ENCODE assay signal across 12 cellular contexts in genomic region chr19:49408816-49409440, GRCh38. TPM values are rescaled to one million over a fixed set of nuclear protein-coding genes. Genes with fewer than 3 reads are reported as not detected.
DNase-seq lines count a peak whose midpoint lies in the region; ATAC-seq and TF ChIP-seq lines count a peak whose summit lies in the region.
"Had no signal": no experiment of that assay in that cellular context is flagged by ENCODE, and none has a peak within 500 bp of the region (broad histone marks: within the 10 kb centered on the region; RNA-seq: fewer than 3 reads in every experiment).

No MANE protein-coding gene starts in this region.

- DNase-seq in EH (ENCODE audit: low read depth) (peak; percentile 18), activated B cell treated with CpG ODN at 0.5 μM for 24 hours (no peak), naive B cell (no peak), NCI-H1092 treated with DMSO at 0.1 percent for 48 hours (lab: John Stamatoyannopoulos, UW) (no peak), DMS79 treated with DMSO at 0.1 percent for 48 hours (lab: John Stamatoyannopoulos, UW) (no peak), GM10248 (ENCODE audit: extremely low spot score) (no peak)
- DNase-seq: activated CD8-positive, alpha-beta memory T cell treated with anti-CD3 and anti-CD28 coated beads, Interleukin-2, amount 50 U/mL, for 48 hours; lower lobe of right lung had no signal

- CTCF ChIA-PET in activated B cell treated with CpG ODN at 0.5 μM for 24 hours (lab: Charles Lee) (interaction anchor here (1.0 to 1.1 kb wide), 2 partner anchors 17 to 46 kb away, joined by 4 to 11 read pairs; no protein-coding TSS in a partner anchor), GM10248 (lab: Yijun Ruan, JAX) (interaction anchor here (0.7 to 4.5 kb wide), 13 partner anchors 10 to 412 kb away, joined by 3 to 26 read pairs (median 4); partner anchors contain the start of gene GFY)

- H3K9me3 Mint-ChIP-seq in activated B cell treated with CpG ODN at 0.5 μM for 24 hours (no peaks in the 10 kb centered on the region), naive B cell (peaks cover 0 to 1% (median 0%) of the 10 kb centered on the region in 7 donors)

- intact Hi-C loops in activated B cell treated with CpG ODN at 0.5 μM for 24 hours (cut with micrococcal nuclease) = loop anchor here (2.0 kb wide), 1 partner anchor 14 kb away; the partner anchor contains the start of gene PTH2

- H3K36me3 Mint-ChIP-seq in activated B cell treated with CpG ODN at 0.5 μM for 24 hours (ENCODE audit: low read depth) (no peaks in the 10 kb centered on the region), naive B cell (no peaks in the 10 kb centered on the region)

- H3K4me3 Mint-ChIP-seq in activated B cell treated with CpG ODN at 0.5 μM for 24 hours = peak overlapping the region; percentile 67
- peak overlapping the region in 7 of 8 donors; percentile 30 to 93 (median 81) for H3K4me3 Mint-ChIP-seq in naive B cell

- H3K27ac Mint-ChIP-seq in activated B cell treated with CpG ODN at 0.5 μM for 24 hours (peak overlapping the region; percentile 89), naive B cell (peak overlapping the region in 5 of 6 donors; percentile 71 to 92 (median 77))

- no peak for TF ChIP-seq RAD21 in Ishikawa (IDR thresholded peaks at IDR 0.05; ENCODE audit: low read depth)

- TF ChIP-seq CTCF in activated B cell treated with CpG ODN at 0.5 μM for 24 hours (IDR thresholded peaks at IDR 0.05) (no peak), GM10248 (IDR thresholded peaks at IDR 0.05; ENCODE audit: control extremely low read depth, extremely low read depth, low read depth, missing control alignments) (no peak)

- peaks cover 54% of the 10 kb centered on the region for H3K4me1 Mint-ChIP-seq in activated B cell treated with CpG ODN at 0.5 μM for 24 hours
- H3K4me1 Mint-ChIP-seq in naive B cell = peaks cover 42 to 67% (median 54%) of the 10 kb centered on the region in 3 donors

- TF ChIP-seq EP300 in Ishikawa (IDR thresholded peaks at IDR 0.05; ENCODE audit: borderline replicate concordance) = no peak

- POLR2A ChIA-PET in activated B cell treated with CpG ODN at 0.5 μM for 24 hours (lab: Charles Lee) = interaction anchor here (0.7 to 1.9 kb wide), 8 partner anchors 11 to 108 kb away, joined by 3 to 8 read pairs (median 4); partner anchors contain the start of genes ALDH16A1, CD37, KASH5 and PIH1D1
- POLR2A ChIA-PET in GM10248 (lab: Yijun Ruan, JAX) = interaction anchor here (0.6 kb wide), 2 partner anchors 21 to 34 kb away, joined by 3 read pairs; partner anchors contain the start of gene KASH5

- ATAC-seq in activated B cell treated with CpG ODN at 0.5 μM for 24 hours (ENCODE audit: low read depth) (peak; percentile 65), naive B cell (ENCODE audit: low read depth in 2 of 2) (no peak), GM21723 (IDR thresholded peaks at IDR 0.05; ENCODE audit: unreplicated experiment) (no peak)

- H3K27me3 Mint-ChIP-seq in activated B cell treated with CpG ODN at 0.5 μM for 24 hours (no peaks in the 10 kb centered on the region), naive B cell (no peaks in the 10 kb centered on the region)

TF ChIP-seq in Ishikawa, 13 proteins besides CTCF, POLR2A, EP300 and RAD21:
- TF ChIP-seq ZBTB7A (IDR thresholded peaks at IDR 0.05; ENCODE audit: low read depth) (0 out of 2 replicates have a peak, but pooled peaks have one; percentile 70), TEAD4 (IDR thresholded peaks at IDR 0.05) (0 out of 2 replicates have a peak, but pooled peaks have one; percentile 5), REST (IDR thresholded peaks at IDR 0.05; ENCODE audit: low read depth) (no peak), CREB1 (IDR thresholded peaks at IDR 0.05; ENCODE audit: low read depth) (no peak), YY1 (IDR thresholded peaks at IDR 0.05; ENCODE audit: low read depth) (no peak), CEBPB (IDR thresholded peaks at IDR 0.05) (no peak), MAX (IDR thresholded peaks at IDR 0.05) (peak; percentile 51), USF1 (IDR thresholded peaks at IDR 0.05) (no peak), NFIC (IDR thresholded peaks at IDR 0.05) (no peak), TCF12 (IDR thresholded peaks at IDR 0.05; ENCODE audit: low read depth) (0 out of 2 replicates have a peak, but pooled peaks have one; percentile 46)

RNA-seq across cellular contexts. Expression of gene PTH2, which starts 14.3 kb away (rescaled TPM):
- not detected in 2 replicates for total RNA-seq in activated B cell treated with CpG ODN at 0.5 μM for 24 hours
- polyA plus RNA-seq in naive B cell (ENCODE audit: low read depth in 6 of 6) = not detected
- total RNA-seq: cerebellum, lower lobe of right lung, SK-MEL-5 had no signal

RNA-seq across cellular contexts. Expression of gene GFY, which starts 16.3 kb away (rescaled TPM):
- not detected in 2 replicates for total RNA-seq in activated B cell treated with CpG ODN at 0.5 μM for 24 hours
- polyA plus RNA-seq in naive B cell (ENCODE audit: low read depth in 6 of 6) = not detected
- total RNA-seq: cerebellum, lower lobe of right lung, SK-MEL-5 had no signal

RNA-seq across cellular contexts. Expression of gene KASH5, which starts 20.9 kb away (rescaled TPM):
- total RNA-seq in activated B cell treated with CpG ODN at 0.5 μM for 24 hours = 0.62 and 0.66 TPM in 2 replicates
- polyA plus RNA-seq in naive B cell (ENCODE audit: low read depth in 6 of 6) = not detected
- total RNA-seq: cerebellum, SK-MEL-5 had no signal

RNA-seq across cellular contexts. Expression of gene SLC17A7, which starts 32.4 kb away (rescaled TPM):
- total RNA-seq in activated B cell treated with CpG ODN at 0.5 μM for 24 hours = 0.15 and 0.55 TPM in 2 replicates
- polyA plus RNA-seq in naive B cell (ENCODE audit: low read depth in 6 of 6) = not detected

RNA-seq across cellular contexts. Expression of gene PIH1D1, which starts 42.7 kb away (rescaled TPM):
- total RNA-seq in activated B cell treated with CpG ODN at 0.5 μM for 24 hours = 110 and 111 TPM in 2 replicates
- 10 to 100 TPM; 70.3 to 95.3 (median 79.0) TPM for polyA plus RNA-seq in naive B cell (ENCODE audit: low read depth in 6 of 6)
